In the genomic region with DNA sequence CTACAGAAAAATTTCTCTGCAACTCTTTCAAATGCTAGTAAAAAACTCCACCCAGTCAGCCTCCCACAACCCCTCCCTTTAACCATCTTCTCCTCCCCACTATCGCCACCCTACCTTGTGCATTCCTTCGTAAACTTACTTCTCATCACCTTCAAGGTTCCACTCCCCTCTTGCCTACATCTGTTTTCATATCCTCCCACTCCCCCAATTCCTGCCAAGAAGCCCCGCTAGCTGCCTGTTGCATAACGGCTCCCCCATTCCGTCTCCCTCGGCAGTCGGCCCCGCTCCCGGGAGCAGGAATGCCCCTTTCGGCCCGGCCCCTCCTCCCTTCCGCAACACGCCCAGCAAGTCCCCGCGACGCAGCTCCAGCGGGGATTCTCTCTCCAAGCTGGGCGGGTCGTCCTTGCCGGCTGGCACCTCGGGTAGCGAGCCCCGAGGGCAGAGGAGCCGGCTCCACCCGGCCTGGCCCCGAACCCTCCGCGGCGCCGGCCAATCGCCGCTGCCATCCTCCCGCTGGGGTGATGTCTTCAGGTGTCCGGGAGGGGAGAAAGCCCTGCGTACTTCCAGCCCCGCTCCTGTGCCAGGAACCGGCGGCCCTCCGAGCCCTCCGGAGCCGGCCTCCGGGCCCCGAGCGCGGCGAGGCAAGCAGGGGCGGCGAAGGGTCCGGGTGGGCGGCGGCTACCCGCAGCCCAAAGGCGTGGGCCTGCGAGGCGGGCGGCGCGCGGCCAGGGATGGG, we compare ENCODE assay signal across 8 cellular contexts. TPM values are rescaled to one million over a fixed set of nuclear protein-coding genes. Genes with fewer than 3 reads are reported as not detected.
DNase-seq lines count a peak whose midpoint lies in the region; ATAC-seq and TF ChIP-seq lines count a peak whose summit lies in the region.

No MANE protein-coding gene starts in this region.

- no peak for TF ChIP-seq CTCF in activated B cell treated with CpG ODN at 0.5 μM for 24 hours (IDR thresholded peaks at IDR 0.05)

- DNase-seq in NCI-H1417 (lab: John Stamatoyannopoulos, UW) (peak; percentile 41 to 87 (median 86)), NCI-H1417 treated with DMSO at 0.1 percent for 48 hours (lab: John Stamatoyannopoulos, UW) (no peak), NCI-H1105 treated with DMSO at 0.1 percent for 48 hours (lab: John Stamatoyannopoulos, UW) (peak; percentile 49), activated B cell treated with CpG ODN at 0.5 μM for 24 hours (peak; percentile 57), caudate nucleus (lab: John Stamatoyannopoulos, UW) (peak in 53 of 61 donors; percentile 6 to 84 (median 45)), islet precursor cell (peak; percentile 94)
- peak; percentile 17 to 54 (median 36) for DNase-seq in stimulated activated CD4-positive, alpha-beta T cell treated with anti-CD3 and anti-CD28 coated beads, Interleukin-12 subunit alpha, Interleukin-12 subunit beta, amount 100 ng/mL, for 48 hours (ENCODE audit: low read depth in 2 of 3, low spot score in 1 of 3)

- peaks cover 42% of the 10 kb centered on the region for H3K4me1 Mint-ChIP-seq in activated B cell treated with CpG ODN at 0.5 μM for 24 hours

- H3K9me3 Mint-ChIP-seq in activated B cell treated with CpG ODN at 0.5 μM for 24 hours: no peaks in the 10 kb centered on the region

- intact Hi-C loops in activated B cell treated with CpG ODN at 0.5 μM for 24 hours (cut with micrococcal nuclease): loop anchor here (1.0 to 10.0 kb wide), 6 partner anchors 86 to 372 kb away; a partner anchor contains a TSS

- CTCF ChIA-PET in activated B cell treated with CpG ODN at 0.5 μM for 24 hours (lab: Charles Lee): no interaction called here

- peak overlapping the region; percentile 89 for H3K4me3 Mint-ChIP-seq in activated B cell treated with CpG ODN at 0.5 μM for 24 hours

- H3K27me3 Mint-ChIP-seq in activated B cell treated with CpG ODN at 0.5 μM for 24 hours: no peaks in the 10 kb centered on the region

- POLR2A ChIA-PET in activated B cell treated with CpG ODN at 0.5 μM for 24 hours (lab: Charles Lee): interaction anchor here (1.5 kb wide), 1 partner anchor 86 kb away, joined by 6 read pairs; a partner anchor contains a TSS

- peak; percentile 35 for ATAC-seq in HG02642 (IDR thresholded peaks at IDR 0.05; ENCODE audit: poor library complexity, unreplicated experiment)
- ATAC-seq in activated B cell treated with CpG ODN at 0.5 μM for 24 hours (ENCODE audit: low read depth): peak; percentile 18

- peaks cover 10% of the 10 kb centered on the region for H3K36me3 Mint-ChIP-seq in activated B cell treated with CpG ODN at 0.5 μM for 24 hours (ENCODE audit: low read depth)

- peak overlapping the region; percentile 40 for H3K27ac ChIP-seq in caudate nucleus (ENCODE audit: low read depth, low read length)

- H3K27ac Mint-ChIP-seq in activated B cell treated with CpG ODN at 0.5 μM for 24 hours: peak overlapping the region; percentile 83

RNA-seq across cellular contexts. Expression of a gene that starts 1.5 kb away (rescaled TPM):
- 9.2 and 10.0 TPM in 2 replicates for total RNA-seq in activated B cell treated with CpG ODN at 0.5 μM for 24 hours
